8 cellular contexts compared by ENCODE assay signal in the genomic region with DNA sequence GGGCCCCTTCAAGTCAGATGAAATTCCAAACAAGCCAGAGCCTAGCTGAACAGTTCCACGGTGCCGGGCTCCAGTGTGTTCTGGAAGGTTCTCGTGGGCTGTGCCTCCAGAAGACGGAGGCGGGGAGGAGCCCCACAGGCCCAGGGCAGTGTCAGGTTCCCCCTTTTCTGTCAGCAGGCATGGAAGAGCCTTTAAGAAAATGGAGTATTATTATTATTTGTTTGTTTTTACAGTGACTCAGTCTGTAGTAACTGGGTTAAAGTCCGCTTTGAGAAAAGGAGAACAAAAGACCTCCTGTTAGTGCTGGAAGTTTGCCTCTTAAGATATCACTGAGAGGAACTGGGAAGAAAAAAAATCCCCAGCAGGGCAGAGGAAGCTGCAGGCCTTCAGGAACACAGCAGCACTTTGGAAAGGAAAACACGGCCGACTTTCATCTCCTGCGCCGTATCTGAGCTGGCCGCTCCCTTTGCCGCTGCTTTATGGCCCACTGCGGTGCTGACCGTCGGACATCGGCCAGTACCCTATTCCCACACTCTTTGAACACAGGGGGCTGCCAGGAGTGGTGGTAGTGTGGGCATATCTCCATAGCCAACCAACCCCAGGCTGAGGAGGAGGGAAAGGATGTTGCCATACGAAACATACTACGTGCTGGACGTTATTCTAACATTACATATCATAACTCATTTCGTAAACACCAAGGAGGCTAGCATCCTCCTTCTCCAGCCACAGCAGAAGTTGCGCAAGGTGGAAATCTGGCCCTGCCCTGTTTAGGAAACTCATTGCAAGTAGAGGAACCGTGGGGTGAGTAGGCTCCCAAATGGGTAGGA.
DNase-seq lines count a peak whose midpoint lies in the region; ATAC-seq and TF ChIP-seq lines count a peak whose summit lies in the region.

No MANE protein-coding gene starts in this region.

- H3K9ac ChIP-seq in rectal smooth muscle tissue (ENCODE audit: low read length): no peak overlapping the region

- POLR2A ChIA-PET in WTC11 (lab: Charles Lee): no interaction called here

- CTCF ChIA-PET in WTC11 (lab: Charles Lee): interaction anchor here (0.9 to 1.6 kb wide), 2 partner anchors 11 to 13 kb away, joined by 3 to 8 read pairs; no protein-coding TSS in a partner anchor

- peaks cover 4% of the 10 kb centered on the region; the same call in 1 of the 2 replicates for H3K9me3 Mint-ChIP-seq in WTC11

- H3K4me1 Mint-ChIP-seq in WTC11: peaks cover 39% of the 10 kb centered on the region

- H3K27ac Mint-ChIP-seq in WTC11: no peak overlapping the region

- H3K4me3 ChIP-seq in rectal smooth muscle tissue (ENCODE audit: low read length): peak overlapping the region; percentile 1

- peak overlapping the region; percentile 49 for H3K27ac ChIP-seq in rectal smooth muscle tissue (ENCODE audit: low read depth, low read length)

- DNase-seq in GDM1 (lab: John Stamatoyannopoulos, UW) (peak; percentile 15), WTC11 (ENCODE audit: low spot score) (no peak), cardiac septum (ENCODE audit: low spot score) (peak; percentile 91), NCI-H1417 treated with DMSO at 0.1 percent for 48 hours (lab: John Stamatoyannopoulos, UW) (no peak)
- DNase-seq in stimulated activated CD4-positive, alpha-beta T cell treated with anti-CD3 and anti-CD28 coated beads, Interleukin-4, amount 100 ng/mL, for 1 hour: no peak
- no peak for DNase-seq in stimulated activated CD4-positive, alpha-beta T cell treated with anti-CD3 and anti-CD28 coated beads, Interleukin-1b, Interleukin-23, amount 100 ng/mL, for 48 hours

- no peaks in the 10 kb centered on the region for H3K27me3 ChIP-seq in rectal smooth muscle tissue (ENCODE audit: control insufficient read depth, insufficient read depth, low read length)

- H3K4me3 Mint-ChIP-seq in WTC11: no peak overlapping the region

- intact Hi-C loops in cardiac septum (cut with DNase I): loop anchor here (2.0 kb wide), 1 partner anchor 34 kb away; no protein-coding TSS in a partner anchor

- H3K27me3 Mint-ChIP-seq in WTC11 (ENCODE audit: low read depth): no peaks in the 10 kb centered on the region

- H3K36me3 ChIP-seq in rectal smooth muscle tissue (ENCODE audit: control insufficient read depth, insufficient read depth, low read length): no peaks in the 10 kb centered on the region

- ATAC-seq in WTC11 (peak; percentile 26; the same call in 1 of the 2 replicates), HG02885 (IDR thresholded peaks at IDR 0.05; ENCODE audit: poor library complexity, unreplicated experiment) (no peak)

- no peak for TF ChIP-seq CTCF in WTC11 (IDR thresholded peaks at IDR 0.05)

- H3K4me1 ChIP-seq in rectal smooth muscle tissue (ENCODE audit: control insufficient read depth, insufficient read depth, low read length): peaks cover 8% of the 10 kb centered on the region

- no peaks in the 10 kb centered on the region for H3K36me3 Mint-ChIP-seq in WTC11

TF ChIP-seq in WTC11, 78 proteins besides CTCF, POLR2A, EP300 and RAD21:
- TF ChIP-seq NFATC4 (CRISPR knock-in tag; IDR thresholded peaks at IDR 0.05): no peak
- TF ChIP-seq, protein P1, sequence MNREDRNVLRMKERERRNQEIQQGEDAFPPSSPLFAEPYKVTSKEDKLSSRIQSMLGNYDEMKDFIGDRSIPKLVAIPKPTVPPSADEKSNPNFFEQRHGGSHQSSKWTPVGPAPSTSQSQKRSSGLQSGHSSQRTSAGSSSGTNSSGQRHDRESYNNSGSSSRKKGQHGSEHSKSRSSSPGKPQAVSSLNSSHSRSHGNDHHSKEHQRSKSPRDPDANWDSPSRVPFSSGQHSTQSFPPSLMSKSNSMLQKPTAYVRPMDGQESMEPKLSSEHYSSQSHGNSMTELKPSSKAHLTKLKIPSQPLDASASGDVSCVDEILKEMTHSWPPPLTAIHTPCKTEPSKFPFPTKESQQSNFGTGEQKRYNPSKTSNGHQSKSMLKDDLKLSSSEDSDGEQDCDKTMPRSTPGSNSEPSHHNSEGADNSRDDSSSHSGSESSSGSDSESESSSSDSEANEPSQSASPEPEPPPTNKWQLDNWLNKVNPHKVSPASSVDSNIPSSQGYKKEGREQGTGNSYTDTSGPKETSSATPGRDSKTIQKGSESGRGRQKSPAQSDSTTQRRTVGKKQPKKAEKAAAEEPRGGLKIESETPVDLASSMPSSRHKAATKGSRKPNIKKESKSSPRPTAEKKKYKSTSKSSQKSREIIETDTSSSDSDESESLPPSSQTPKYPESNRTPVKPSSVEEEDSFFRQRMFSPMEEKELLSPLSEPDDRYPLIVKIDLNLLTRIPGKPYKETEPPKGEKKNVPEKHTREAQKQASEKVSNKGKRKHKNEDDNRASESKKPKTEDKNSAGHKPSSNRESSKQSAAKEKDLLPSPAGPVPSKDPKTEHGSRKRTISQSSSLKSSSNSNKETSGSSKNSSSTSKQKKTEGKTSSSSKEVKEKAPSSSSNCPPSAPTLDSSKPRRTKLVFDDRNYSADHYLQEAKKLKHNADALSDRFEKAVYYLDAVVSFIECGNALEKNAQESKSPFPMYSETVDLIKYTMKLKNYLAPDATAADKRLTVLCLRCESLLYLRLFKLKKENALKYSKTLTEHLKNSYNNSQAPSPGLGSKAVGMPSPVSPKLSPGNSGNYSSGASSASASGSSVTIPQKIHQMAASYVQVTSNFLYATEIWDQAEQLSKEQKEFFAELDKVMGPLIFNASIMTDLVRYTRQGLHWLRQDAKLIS (CRISPR knock-in tag; IDR thresholded peaks at IDR 0.05; ENCODE audit: borderline replicate concordance): no peak
- TF ChIP-seq ZNF671 (CRISPR knock-in tag; IDR thresholded peaks at IDR 0.05): no peak
- TF ChIP-seq ZNF396 (CRISPR knock-in tag; IDR thresholded peaks at IDR 0.05; ENCODE audit: borderline replicate concordance): no peak
- no peak for TF ChIP-seq MYBL2 (CRISPR knock-in tag; IDR thresholded peaks at IDR 0.05)
- TF ChIP-seq, protein P2, sequence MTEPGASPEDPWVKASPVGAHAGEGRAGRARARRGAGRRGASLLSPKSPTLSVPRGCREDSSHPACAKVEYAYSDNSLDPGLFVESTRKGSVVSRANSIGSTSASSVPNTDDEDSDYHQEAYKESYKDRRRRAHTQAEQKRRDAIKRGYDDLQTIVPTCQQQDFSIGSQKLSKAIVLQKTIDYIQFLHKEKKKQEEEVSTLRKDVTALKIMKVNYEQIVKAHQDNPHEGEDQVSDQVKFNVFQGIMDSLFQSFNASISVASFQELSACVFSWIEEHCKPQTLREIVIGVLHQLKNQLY (CRISPR knock-in tag; IDR thresholded peaks at IDR 0.05): no peak
- TF ChIP-seq, protein P3, sequence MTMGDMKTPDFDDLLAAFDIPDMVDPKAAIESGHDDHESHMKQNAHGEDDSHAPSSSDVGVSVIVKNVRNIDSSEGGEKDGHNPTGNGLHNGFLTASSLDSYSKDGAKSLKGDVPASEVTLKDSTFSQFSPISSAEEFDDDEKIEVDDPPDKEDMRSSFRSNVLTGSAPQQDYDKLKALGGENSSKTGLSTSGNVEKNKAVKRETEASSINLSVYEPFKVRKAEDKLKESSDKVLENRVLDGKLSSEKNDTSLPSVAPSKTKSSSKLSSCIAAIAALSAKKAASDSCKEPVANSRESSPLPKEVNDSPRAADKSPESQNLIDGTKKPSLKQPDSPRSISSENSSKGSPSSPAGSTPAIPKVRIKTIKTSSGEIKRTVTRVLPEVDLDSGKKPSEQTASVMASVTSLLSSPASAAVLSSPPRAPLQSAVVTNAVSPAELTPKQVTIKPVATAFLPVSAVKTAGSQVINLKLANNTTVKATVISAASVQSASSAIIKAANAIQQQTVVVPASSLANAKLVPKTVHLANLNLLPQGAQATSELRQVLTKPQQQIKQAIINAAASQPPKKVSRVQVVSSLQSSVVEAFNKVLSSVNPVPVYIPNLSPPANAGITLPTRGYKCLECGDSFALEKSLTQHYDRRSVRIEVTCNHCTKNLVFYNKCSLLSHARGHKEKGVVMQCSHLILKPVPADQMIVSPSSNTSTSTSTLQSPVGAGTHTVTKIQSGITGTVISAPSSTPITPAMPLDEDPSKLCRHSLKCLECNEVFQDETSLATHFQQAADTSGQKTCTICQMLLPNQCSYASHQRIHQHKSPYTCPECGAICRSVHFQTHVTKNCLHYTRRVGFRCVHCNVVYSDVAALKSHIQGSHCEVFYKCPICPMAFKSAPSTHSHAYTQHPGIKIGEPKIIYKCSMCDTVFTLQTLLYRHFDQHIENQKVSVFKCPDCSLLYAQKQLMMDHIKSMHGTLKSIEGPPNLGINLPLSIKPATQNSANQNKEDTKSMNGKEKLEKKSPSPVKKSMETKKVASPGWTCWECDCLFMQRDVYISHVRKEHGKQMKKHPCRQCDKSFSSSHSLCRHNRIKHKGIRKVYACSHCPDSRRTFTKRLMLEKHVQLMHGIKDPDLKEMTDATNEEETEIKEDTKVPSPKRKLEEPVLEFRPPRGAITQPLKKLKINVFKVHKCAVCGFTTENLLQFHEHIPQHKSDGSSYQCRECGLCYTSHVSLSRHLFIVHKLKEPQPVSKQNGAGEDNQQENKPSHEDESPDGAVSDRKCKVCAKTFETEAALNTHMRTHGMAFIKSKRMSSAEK (CRISPR knock-in tag; IDR thresholded peaks at IDR 0.05; ENCODE audit: borderline replicate concordance): no peak
- TF ChIP-seq TEAD4 (CRISPR knock-in tag; IDR thresholded peaks at IDR 0.05): no peak
- TF ChIP-seq, protein P4, sequence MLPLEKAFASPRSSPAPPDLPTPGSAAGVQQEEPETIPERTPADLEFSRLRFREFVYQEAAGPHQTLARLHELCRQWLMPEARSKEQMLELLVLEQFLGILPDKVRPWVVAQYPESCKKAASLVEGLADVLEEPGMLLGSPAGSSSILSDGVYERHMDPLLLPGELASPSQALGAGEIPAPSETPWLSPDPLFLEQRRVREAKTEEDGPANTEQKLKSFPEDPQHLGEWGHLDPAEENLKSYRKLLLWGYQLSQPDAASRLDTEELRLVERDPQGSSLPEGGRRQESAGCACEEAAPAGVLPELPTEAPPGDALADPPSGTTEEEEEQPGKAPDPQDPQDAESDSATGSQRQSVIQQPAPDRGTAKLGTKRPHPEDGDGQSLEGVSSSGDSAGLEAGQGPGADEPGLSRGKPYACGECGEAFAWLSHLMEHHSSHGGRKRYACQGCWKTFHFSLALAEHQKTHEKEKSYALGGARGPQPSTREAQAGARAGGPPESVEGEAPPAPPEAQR (CRISPR knock-in tag; IDR thresholded peaks at IDR 0.05): no peak

Comparison
In these comparisons a context has a peak if more than half of its experiments do, and no peak if none do; other contexts are left out.
1. DNase-seq: peak in GDM1 (single experiment) and cardiac septum (single experiment); none in WTC11 (single experiment), NCI-H1417 treated with DMSO at 0.1 percent for 48 hours (single experiment), stimulated activated CD4-positive, alpha-beta T cell treated with anti-CD3 and anti-CD28 coated beads, Interleukin-4, amount 100 ng/mL, for 1 hour (single experiment) and stimulated activated CD4-positive, alpha-beta T cell treated with anti-CD3 and anti-CD28 coated beads, Interleukin-1b, Interleukin-23, amount 100 ng/mL, for 48 hours (single experiment).